In the genomic region with DNA sequence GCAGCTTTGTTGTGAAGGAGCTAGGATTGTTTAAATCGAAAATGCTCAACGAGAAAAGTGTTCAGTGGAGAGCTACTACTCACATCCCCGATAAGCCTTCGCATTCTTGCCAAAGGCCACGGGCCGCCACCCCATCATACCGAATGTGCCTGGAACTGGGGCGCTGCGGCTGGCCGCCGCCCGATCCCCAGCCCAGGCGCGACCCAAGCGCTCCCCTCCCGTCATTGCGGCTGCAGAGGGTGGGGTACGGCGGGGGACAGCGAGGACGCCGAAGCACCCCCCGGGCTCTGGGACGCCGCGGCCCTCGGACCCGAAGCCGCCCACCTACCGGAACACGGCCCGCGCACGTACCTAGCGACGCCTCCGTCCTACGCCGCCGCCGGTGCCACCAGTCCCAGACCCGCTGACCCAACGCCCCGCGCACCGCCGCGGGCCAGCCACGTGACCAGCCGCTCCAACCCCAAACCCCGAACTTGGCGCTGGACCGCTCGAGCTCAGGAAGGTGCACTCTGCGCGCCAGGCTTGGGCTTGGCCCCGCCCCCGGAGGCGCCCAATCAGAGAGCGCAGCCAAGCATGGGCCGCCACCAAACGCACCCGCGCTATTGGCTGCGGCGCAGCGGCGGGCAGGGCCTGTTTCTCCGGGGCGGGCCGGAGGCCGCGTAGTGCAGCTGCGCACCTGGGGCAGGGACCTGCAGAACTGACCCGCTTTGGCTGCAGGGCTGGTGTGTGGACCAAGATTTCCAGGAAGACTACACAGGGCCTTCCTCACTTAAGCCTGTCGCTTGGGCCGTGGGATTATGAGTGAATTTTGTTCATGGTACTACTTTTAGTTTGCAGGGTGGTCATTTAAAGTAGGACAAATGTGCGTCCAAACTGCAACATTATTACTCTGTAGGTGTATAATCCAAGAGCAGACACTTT, we compare ENCODE assay signal across 1 cellular context.
TF ChIP-seq lines count a peak whose summit lies in the region.

A gene (minus strand): TSS at position 530 of the 921 bp plus-strand sequence. CDS start 7,569 bp downstream, outside the sequence.

TF ChIP-seq in HepG2, 621 proteins besides CTCF, POLR2A, EP300 and RAD21 (continued from another document and continues in another):
- TF ChIP-seq, protein P1, sequence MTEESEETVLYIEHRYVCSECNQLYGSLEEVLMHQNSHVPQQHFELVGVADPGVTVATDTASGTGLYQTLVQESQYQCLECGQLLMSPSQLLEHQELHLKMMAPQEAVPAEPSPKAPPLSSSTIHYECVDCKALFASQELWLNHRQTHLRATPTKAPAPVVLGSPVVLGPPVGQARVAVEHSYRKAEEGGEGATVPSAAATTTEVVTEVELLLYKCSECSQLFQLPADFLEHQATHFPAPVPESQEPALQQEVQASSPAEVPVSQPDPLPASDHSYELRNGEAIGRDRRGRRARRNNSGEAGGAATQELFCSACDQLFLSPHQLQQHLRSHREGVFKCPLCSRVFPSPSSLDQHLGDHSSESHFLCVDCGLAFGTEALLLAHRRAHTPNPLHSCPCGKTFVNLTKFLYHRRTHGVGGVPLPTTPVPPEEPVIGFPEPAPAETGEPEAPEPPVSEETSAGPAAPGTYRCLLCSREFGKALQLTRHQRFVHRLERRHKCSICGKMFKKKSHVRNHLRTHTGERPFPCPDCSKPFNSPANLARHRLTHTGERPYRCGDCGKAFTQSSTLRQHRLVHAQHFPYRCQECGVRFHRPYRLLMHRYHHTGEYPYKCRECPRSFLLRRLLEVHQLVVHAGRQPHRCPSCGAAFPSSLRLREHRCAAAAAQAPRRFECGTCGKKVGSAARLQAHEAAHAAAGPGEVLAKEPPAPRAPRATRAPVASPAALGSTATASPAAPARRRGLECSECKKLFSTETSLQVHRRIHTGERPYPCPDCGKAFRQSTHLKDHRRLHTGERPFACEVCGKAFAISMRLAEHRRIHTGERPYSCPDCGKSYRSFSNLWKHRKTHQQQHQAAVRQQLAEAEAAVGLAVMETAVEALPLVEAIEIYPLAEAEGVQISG (CRISPR knock-in tag; IDR thresholded peaks at IDR 0.05), result peak; percentile 78
- 0 out of 2 replicates have a peak, but pooled peaks have one; percentile 41 for TF ChIP-seq JUN (CRISPR knock-in tag; IDR thresholded peaks at IDR 0.05)
- no peak for TF ChIP-seq MLLT10 (CRISPR knock-in tag; IDR thresholded peaks at IDR 0.05)
- TF ChIP-seq ZNF160 (CRISPR knock-in tag; IDR thresholded peaks at IDR 0.05), result 0 out of 2 replicates have a peak, but pooled peaks have one; percentile 76
- peak; percentile 59; the same call in 1 of the 2 replicates for TF ChIP-seq ZFP37 (CRISPR knock-in tag; IDR thresholded peaks at IDR 0.05; ENCODE audit: borderline replicate concordance)
- no peak for TF ChIP-seq ARHGAP35 (CRISPR knock-in tag; IDR thresholded peaks at IDR 0.05; ENCODE audit: borderline replicate concordance)
- TF ChIP-seq, protein P2, sequence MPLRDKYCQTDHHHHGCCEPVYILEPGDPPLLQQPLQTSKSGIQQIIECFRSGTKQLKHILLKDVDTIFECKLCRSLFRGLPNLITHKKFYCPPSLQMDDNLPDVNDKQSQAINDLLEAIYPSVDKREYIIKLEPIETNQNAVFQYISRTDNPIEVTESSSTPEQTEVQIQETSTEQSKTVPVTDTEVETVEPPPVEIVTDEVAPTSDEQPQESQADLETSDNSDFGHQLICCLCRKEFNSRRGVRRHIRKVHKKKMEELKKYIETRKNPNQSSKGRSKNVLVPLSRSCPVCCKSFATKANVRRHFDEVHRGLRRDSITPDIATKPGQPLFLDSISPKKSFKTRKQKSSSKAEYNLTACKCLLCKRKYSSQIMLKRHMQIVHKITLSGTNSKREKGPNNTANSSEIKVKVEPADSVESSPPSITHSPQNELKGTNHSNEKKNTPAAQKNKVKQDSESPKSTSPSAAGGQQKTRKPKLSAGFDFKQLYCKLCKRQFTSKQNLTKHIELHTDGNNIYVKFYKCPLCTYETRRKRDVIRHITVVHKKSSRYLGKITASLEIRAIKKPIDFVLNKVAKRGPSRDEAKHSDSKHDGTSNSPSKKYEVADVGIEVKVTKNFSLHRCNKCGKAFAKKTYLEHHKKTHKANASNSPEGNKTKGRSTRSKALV (CRISPR knock-in tag; IDR thresholded peaks at IDR 0.05), result 0 out of 2 replicates have a peak, but pooled peaks have one; percentile 36
- 0 out of 2 replicates have a peak, but pooled peaks have one; percentile 63 for TF ChIP-seq FOXM1 (CRISPR knock-in tag; IDR thresholded peaks at IDR 0.05)
- TF ChIP-seq, protein P3, sequence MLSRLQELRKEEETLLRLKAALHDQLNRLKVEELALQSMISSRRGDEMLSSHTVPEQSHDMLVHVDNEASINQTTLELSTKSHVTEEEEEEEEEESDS (CRISPR knock-in tag; IDR thresholded peaks at IDR 0.05; ENCODE audit: borderline replicate concordance), result no peak
- TF ChIP-seq, protein P4, sequence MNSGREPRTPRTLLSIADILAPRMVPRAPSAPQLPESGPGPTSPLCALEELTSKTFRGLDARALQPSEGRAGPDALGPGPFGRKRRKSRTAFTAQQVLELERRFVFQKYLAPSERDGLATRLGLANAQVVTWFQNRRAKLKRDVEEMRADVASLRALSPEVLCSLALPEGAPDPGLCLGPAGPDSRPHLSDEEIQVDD (CRISPR knock-in tag; IDR thresholded peaks at IDR 0.05; ENCODE audit: borderline replicate concordance), result no peak
- TF ChIP-seq, protein P5, sequence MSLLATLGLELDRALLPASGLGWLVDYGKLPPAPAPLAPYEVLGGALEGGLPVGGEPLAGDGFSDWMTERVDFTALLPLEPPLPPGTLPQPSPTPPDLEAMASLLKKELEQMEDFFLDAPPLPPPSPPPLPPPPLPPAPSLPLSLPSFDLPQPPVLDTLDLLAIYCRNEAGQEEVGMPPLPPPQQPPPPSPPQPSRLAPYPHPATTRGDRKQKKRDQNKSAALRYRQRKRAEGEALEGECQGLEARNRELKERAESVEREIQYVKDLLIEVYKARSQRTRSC (CRISPR knock-in tag; IDR thresholded peaks at IDR 0.05; ENCODE audit: low read depth), result no peak
- TF ChIP-seq RBAK (CRISPR knock-in tag; IDR thresholded peaks at IDR 0.05), result no peak
- TF ChIP-seq, protein P6, sequence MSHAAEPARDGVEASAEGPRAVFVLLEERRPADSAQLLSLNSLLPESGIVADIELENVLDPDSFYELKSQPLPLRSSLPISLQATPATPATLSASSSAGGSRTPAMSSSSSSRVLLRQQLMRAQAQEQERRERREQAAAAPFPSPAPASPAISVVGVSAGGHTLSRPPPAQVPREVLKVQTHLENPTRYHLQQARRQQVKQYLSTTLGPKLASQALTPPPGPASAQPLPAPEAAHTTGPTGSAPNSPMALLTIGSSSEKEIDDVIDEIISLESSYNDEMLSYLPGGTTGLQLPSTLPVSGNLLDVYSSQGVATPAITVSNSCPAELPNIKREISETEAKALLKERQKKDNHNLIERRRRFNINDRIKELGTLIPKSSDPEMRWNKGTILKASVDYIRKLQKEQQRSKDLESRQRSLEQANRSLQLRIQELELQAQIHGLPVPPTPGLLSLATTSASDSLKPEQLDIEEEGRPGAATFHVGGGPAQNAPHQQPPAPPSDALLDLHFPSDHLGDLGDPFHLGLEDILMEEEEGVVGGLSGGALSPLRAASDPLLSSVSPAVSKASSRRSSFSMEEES (CRISPR knock-in tag; IDR thresholded peaks at IDR 0.05), result peak; percentile 76
- TF ChIP-seq ZNF724P (CRISPR knock-in tag; IDR thresholded peaks at IDR 0.05; ENCODE audit: borderline replicate concordance), result peak; percentile 46; the same call in 1 of the 2 replicates
- peak; percentile 50; the same call in 1 of the 2 replicates for TF ChIP-seq HNF4A (CRISPR knock-in tag; IDR thresholded peaks at IDR 0.05)
- TF ChIP-seq, protein P7, sequence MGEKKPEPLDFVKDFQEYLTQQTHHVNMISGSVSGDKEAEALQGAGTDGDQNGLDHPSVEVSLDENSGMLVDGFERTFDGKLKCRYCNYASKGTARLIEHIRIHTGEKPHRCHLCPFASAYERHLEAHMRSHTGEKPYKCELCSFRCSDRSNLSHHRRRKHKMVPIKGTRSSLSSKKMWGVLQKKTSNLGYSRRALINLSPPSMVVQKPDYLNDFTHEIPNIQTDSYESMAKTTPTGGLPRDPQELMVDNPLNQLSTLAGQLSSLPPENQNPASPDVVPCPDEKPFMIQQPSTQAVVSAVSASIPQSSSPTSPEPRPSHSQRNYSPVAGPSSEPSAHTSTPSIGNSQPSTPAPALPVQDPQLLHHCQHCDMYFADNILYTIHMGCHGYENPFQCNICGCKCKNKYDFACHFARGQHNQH (CRISPR knock-in tag; IDR thresholded peaks at IDR 0.05), result peak; percentile 36; the same call in 1 of the 2 replicates
- TF ChIP-seq NR2C2 (CRISPR knock-in tag; IDR thresholded peaks at IDR 0.05; ENCODE audit: borderline replicate concordance), result 0 out of 2 replicates have a peak, but pooled peaks have one; percentile 11
- peak; percentile 27; the same call in 1 of the 2 replicates for TF ChIP-seq RXRA (CRISPR knock-in tag; IDR thresholded peaks at IDR 0.05)
- TF ChIP-seq SAFB2 (CRISPR knock-in tag; IDR thresholded peaks at IDR 0.05; ENCODE audit: borderline replicate concordance, low read depth), result peak; percentile 93
- TF ChIP-seq ZNF790 (CRISPR knock-in tag; IDR thresholded peaks at IDR 0.05; ENCODE audit: borderline replicate concordance), result no peak
- TF ChIP-seq EED (CRISPR knock-in tag; IDR thresholded peaks at IDR 0.05), result no peak
- peak; percentile 91 for TF ChIP-seq RFXAP (CRISPR knock-in tag; IDR thresholded peaks at IDR 0.05; ENCODE audit: borderline replicate concordance)
- peak; percentile 35; the same call in 1 of the 2 replicates for TF ChIP-seq RXRB (CRISPR knock-in tag; IDR thresholded peaks at IDR 0.05; ENCODE audit: borderline replicate concordance)
- 0 out of 2 replicates have a peak, but pooled peaks have one; percentile 8 for TF ChIP-seq PITX1 (CRISPR knock-in tag; IDR thresholded peaks at IDR 0.05)
- TF ChIP-seq RFXANK (CRISPR knock-in tag; IDR thresholded peaks at IDR 0.05), result no peak
- peak; percentile 79 for TF ChIP-seq POGZ (CRISPR knock-in tag; IDR thresholded peaks at IDR 0.05)
- TF ChIP-seq PHF21A (CRISPR knock-in tag; IDR thresholded peaks at IDR 0.05), result peak; percentile 79; the same call in 1 of the 2 replicates
- TF ChIP-seq, protein P8, sequence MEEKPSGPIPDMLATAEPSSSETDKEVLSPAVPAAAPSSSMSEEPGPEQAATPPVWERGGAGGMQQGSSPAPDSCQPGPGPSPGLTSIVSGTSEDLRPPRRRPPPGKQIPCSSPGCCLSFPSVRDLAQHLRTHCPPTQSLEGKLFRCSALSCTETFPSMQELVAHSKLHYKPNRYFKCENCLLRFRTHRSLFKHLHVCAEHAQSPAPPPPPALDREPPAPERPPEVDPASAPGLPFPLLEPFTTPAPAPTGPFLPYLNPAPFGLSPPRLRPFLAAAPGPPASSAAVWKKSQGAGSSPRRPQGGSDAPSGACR (CRISPR knock-in tag; IDR thresholded peaks at IDR 0.05), result no peak
- TF ChIP-seq ZNF441 (CRISPR knock-in tag; IDR thresholded peaks at IDR 0.05; ENCODE audit: borderline replicate concordance), result no peak
- TF ChIP-seq, protein P9, sequence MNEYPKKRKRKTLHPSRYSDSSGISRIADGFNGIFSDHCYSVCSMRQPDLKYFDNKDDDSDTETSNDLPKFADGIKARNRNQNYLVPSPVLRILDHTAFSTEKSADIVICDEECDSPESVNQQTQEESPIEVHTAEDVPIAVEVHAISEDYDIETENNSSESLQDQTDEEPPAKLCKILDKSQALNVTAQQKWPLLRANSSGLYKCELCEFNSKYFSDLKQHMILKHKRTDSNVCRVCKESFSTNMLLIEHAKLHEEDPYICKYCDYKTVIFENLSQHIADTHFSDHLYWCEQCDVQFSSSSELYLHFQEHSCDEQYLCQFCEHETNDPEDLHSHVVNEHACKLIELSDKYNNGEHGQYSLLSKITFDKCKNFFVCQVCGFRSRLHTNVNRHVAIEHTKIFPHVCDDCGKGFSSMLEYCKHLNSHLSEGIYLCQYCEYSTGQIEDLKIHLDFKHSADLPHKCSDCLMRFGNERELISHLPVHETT (CRISPR knock-in tag; conservative IDR thresholded peaks at IDR 0.05), result 0 out of 2 replicates have a peak, but pooled peaks have one; percentile 39
- TF ChIP-seq RBM22 (optimal IDR thresholded peaks at IDR 0.05; ENCODE audit: low read length), result no peak
- peak; percentile 71; the same call in 1 of the 2 replicates for TF ChIP-seq REPIN1 (CRISPR knock-in tag; IDR thresholded peaks at IDR 0.05; ENCODE audit: borderline replicate concordance, low read depth)
- TF ChIP-seq SYNCRIP (IDR thresholded peaks at IDR 0.05; ENCODE audit: insufficient read depth, low read depth, low read length), result no peak
- peak; percentile 93 for TF ChIP-seq SAP130 (CRISPR knock-in tag; IDR thresholded peaks at IDR 0.05; ENCODE audit: low read depth)
- no peak for TF ChIP-seq ZC3H13 (CRISPR knock-in tag; IDR thresholded peaks at IDR 0.05)
- peak; percentile 87 for TF ChIP-seq ZBTB38 (CRISPR knock-in tag; IDR thresholded peaks at IDR 0.05)
- peak; percentile 92 for TF ChIP-seq ZNF430 (CRISPR knock-in tag; IDR thresholded peaks at IDR 0.05)
- 0 out of 2 replicates have a peak, but pooled peaks have one; percentile 72 for TF ChIP-seq ZIK1 (CRISPR knock-in tag; IDR thresholded peaks at IDR 0.05; ENCODE audit: borderline replicate concordance, low read depth)
- peak; percentile 77 for TF ChIP-seq ZNF264 (CRISPR knock-in tag; IDR thresholded peaks at IDR 0.05)
- TF ChIP-seq KLF15 (CRISPR knock-in tag; IDR thresholded peaks at IDR 0.05; ENCODE audit: borderline replicate concordance), result no peak
- TF ChIP-seq ISL2 (CRISPR knock-in tag; IDR thresholded peaks at IDR 0.05), result peak; percentile 57
- TF ChIP-seq ZNF282 (IDR thresholded peaks at IDR 0.05; ENCODE audit: partially characterized antibody), result no peak
- TF ChIP-seq MAFK (conservative IDR thresholded peaks at IDR 0.05 in 1 of 2, IDR thresholded peaks at IDR 0.05 in 1 of 2; ENCODE audit: low read length in 2 of 2), result no peak
- peak; percentile 96 for TF ChIP-seq HDAC1 (CRISPR knock-in tag; IDR thresholded peaks at IDR 0.05)
- TF ChIP-seq ZSCAN21 (CRISPR knock-in tag; IDR thresholded peaks at IDR 0.05; ENCODE audit: borderline replicate concordance), result peak; percentile 90
- peak; percentile 59 for TF ChIP-seq ZSCAN31 (CRISPR knock-in tag; IDR thresholded peaks at IDR 0.05; ENCODE audit: low read depth)
- TF ChIP-seq, protein P10, sequence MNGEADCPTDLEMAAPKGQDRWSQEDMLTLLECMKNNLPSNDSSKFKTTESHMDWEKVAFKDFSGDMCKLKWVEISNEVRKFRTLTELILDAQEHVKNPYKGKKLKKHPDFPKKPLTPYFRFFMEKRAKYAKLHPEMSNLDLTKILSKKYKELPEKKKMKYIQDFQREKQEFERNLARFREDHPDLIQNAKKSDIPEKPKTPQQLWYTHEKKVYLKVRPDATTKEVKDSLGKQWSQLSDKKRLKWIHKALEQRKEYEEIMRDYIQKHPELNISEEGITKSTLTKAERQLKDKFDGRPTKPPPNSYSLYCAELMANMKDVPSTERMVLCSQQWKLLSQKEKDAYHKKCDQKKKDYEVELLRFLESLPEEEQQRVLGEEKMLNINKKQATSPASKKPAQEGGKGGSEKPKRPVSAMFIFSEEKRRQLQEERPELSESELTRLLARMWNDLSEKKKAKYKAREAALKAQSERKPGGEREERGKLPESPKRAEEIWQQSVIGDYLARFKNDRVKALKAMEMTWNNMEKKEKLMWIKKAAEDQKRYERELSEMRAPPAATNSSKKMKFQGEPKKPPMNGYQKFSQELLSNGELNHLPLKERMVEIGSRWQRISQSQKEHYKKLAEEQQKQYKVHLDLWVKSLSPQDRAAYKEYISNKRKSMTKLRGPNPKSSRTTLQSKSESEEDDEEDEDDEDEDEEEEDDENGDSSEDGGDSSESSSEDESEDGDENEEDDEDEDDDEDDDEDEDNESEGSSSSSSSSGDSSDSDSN (CRISPR knock-in tag; IDR thresholded peaks at IDR 0.05), result peak; percentile 83
- TF ChIP-seq, protein P11, sequence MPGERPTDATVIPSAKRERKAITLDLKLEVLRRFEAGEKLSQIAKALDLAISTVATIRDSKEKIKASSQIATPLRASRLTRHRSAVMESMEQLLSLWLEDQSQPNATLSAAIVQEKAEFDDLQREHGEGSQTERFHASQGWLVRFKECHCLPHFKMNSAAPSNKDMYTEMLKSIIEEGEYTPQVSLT (CRISPR knock-in tag; IDR thresholded peaks at IDR 0.05; ENCODE audit: borderline replicate concordance, low read depth), result no peak
